In genomic region chr10:74047304-74047703, GRCh38 we compare ENCODE assay signal across 12 cellular contexts. TPM values are rescaled to one million over a fixed set of nuclear protein-coding genes. Genes with fewer than 3 reads are reported as not detected.
DNase-seq lines count a peak whose midpoint lies in the region; ATAC-seq, FAIRE-seq and TF ChIP-seq lines count a peak whose summit lies in the region.
"Had no signal": no experiment of that assay in that cellular context is flagged by ENCODE, and none has a peak within 500 bp of the region (broad histone marks: within the 10 kb centered on the region; RNA-seq: fewer than 3 reads in every experiment).

No MANE protein-coding gene starts in this region.

- FAIRE-seq in GM19239 (lab: Jason Lieb, UNC), result peak; percentile 62

- H3K27ac Mint-ChIP-seq in activated CD8-positive, alpha-beta T cell treated with anti-CD3 and anti-CD28 coated beads, Interleukin-2, amount 10 ng/mL, durations not matched to agents 7 days and 5 days, result no peak overlapping the region
- H3K27ac Mint-ChIP-seq: activated naive CD4-positive, alpha-beta T cell treated with anti-CD3 and anti-CD28 coated beads, Interleukin-2, amount 50 U/mL, for 24 hours; memory B cell had no signal

- no peak overlapping the region for H3K4me3 ChIP-seq in RWPE2 (ENCODE audit: severe bottlenecking)
- H3K4me3 ChIP-seq in foreskin fibroblast (ENCODE audit: low read depth in 1 of 2, low read length in 2 of 2), result no peak overlapping the region
- H3K4me3 ChIP-seq: MG63, testis had no signal

- ATAC-seq in RWPE2 (ENCODE audit: low read depth) (0 out of 3 replicates have a peak, but pooled peaks have one; percentile 14), GM18870 (IDR thresholded peaks at IDR 0.05; ENCODE audit: unreplicated experiment) (no peak)
- no peak for ATAC-seq in activated CD8-positive, alpha-beta T cell treated with anti-CD3 and anti-CD28 coated beads, Interleukin-2, amount 10 ng/mL, durations not matched to agents 7 days and 5 days

- CTCF ChIA-PET in activated CD8-positive, alpha-beta T cell treated with anti-CD3 and anti-CD28 coated beads, Interleukin-2, amount 10 ng/mL, durations not matched to agents 7 days and 5 days (lab: Charles Lee), result interaction anchor here (1.0 to 1.9 kb wide), 2 partner anchors 33 to 161 kb away, joined by 3 to 6 read pairs; no protein-coding TSS in a partner anchor

- peak overlapping the region; percentile 6 for H3K27ac ChIP-seq in RWPE2 (ENCODE audit: poor library complexity, severe bottlenecking)
- H3K27ac ChIP-seq: testis had no signal

- peaks cover 39% of the 10 kb centered on the region for H3K36me3 ChIP-seq in RWPE2 (ENCODE audit: low read depth)

- H3K27me3 ChIP-seq in RWPE2 (ENCODE audit: insufficient read depth, poor library complexity, severe bottlenecking), result no peaks in the 10 kb centered on the region
- H3K27me3 ChIP-seq: MG63, testis had no signal

- peaks cover 6% of the 10 kb centered on the region for H3K4me1 Mint-ChIP-seq in activated CD8-positive, alpha-beta T cell treated with anti-CD3 and anti-CD28 coated beads, Interleukin-2, amount 10 ng/mL, durations not matched to agents 7 days and 5 days (ENCODE audit: low read depth)

- H3K4me1 ChIP-seq in RWPE2 (ENCODE audit: insufficient read depth, poor library complexity, severe bottlenecking), result peaks cover 11% of the 10 kb centered on the region

- POLR2A ChIA-PET in activated CD8-positive, alpha-beta T cell treated with anti-CD3 and anti-CD28 coated beads, Interleukin-2, amount 10 ng/mL, durations not matched to agents 7 days and 5 days (lab: Charles Lee), result no interaction called here

- no peak for TF ChIP-seq CTCF in RWPE2 (IDR thresholded peaks at IDR 0.05; ENCODE audit: poor library complexity, severe bottlenecking)
- no peak for TF ChIP-seq CTCF in foreskin fibroblast (IDR thresholded peaks at IDR 0.05; ENCODE audit: low read depth, low read length)

- H3K36me3 Mint-ChIP-seq in activated CD8-positive, alpha-beta T cell treated with anti-CD3 and anti-CD28 coated beads, Interleukin-2, amount 10 ng/mL, durations not matched to agents 7 days and 5 days (ENCODE audit: low read depth), result peaks cover 8% of the 10 kb centered on the region

- H3K27me3 Mint-ChIP-seq in activated CD8-positive, alpha-beta T cell treated with anti-CD3 and anti-CD28 coated beads, Interleukin-2, amount 10 ng/mL, durations not matched to agents 7 days and 5 days (ENCODE audit: low read depth), result no peaks in the 10 kb centered on the region
- H3K27me3 Mint-ChIP-seq: activated naive CD4-positive, alpha-beta T cell treated with anti-CD3 and anti-CD28 coated beads, Interleukin-2, amount 50 U/mL, for 24 hours; memory B cell had no signal

- DNase-seq in GM19239 (ENCODE audit: insufficient read length, low spot score), result no peak
- DNase-seq in RWPE2 (ENCODE audit: low spot score), result no peak
- DNase-seq in foreskin fibroblast, result peak; percentile 92 to 94
- DNase-seq in stromal cell of bone marrow (ENCODE audit: low read depth), result peak; percentile 51
- DNase-seq in stimulated activated CD4-positive, alpha-beta T cell treated with anti-CD3 and anti-CD28 coated beads, Interleukin-1b, Interleukin-23, amount 100 ng/mL, for 48 hours, result no peak
- DNase-seq in activated CD8-positive, alpha-beta T cell treated with anti-CD3 and anti-CD28 coated beads, Interleukin-2, amount 10 ng/mL, durations not matched to agents 7 days and 5 days, result no peak
- DNase-seq: activated CD4-positive, CD25-positive, alpha-beta regulatory T cell; MG63; testis had no signal

- H3K9me3 ChIP-seq in RWPE2 (ENCODE audit: severe bottlenecking), result no peaks in the 10 kb centered on the region
- H3K9me3 ChIP-seq: MG63, testis had no signal

- H3K9me3 Mint-ChIP-seq in activated CD8-positive, alpha-beta T cell treated with anti-CD3 and anti-CD28 coated beads, Interleukin-2, amount 10 ng/mL, durations not matched to agents 7 days and 5 days (ENCODE audit: insufficient read depth), result no peaks in the 10 kb centered on the region
- H3K9me3 Mint-ChIP-seq: activated naive CD4-positive, alpha-beta T cell treated with anti-CD3 and anti-CD28 coated beads, Interleukin-2, amount 50 U/mL, for 24 hours; memory B cell had no signal

- no peak overlapping the region for H3K4me3 Mint-ChIP-seq in activated CD8-positive, alpha-beta T cell treated with anti-CD3 and anti-CD28 coated beads, Interleukin-2, amount 10 ng/mL, durations not matched to agents 7 days and 5 days
- H3K4me3 Mint-ChIP-seq: activated naive CD4-positive, alpha-beta T cell treated with anti-CD3 and anti-CD28 coated beads, Interleukin-2, amount 50 U/mL, for 24 hours; memory B cell had no signal

RNA-seq across cellular contexts. Expression of gene VCL, which starts 49.4 kb away (rescaled TPM):
- total RNA-seq in activated CD8-positive, alpha-beta T cell treated with anti-CD3 and anti-CD28 coated beads, Interleukin-2, amount 10 ng/mL, durations not matched to agents 7 days and 5 days, result 10 to 100 TPM; 31.2 to 33.2 TPM

Comparison
In these comparisons a context has a peak if more than half of its experiments do, and no peak if none do; other contexts are left out.
1. DNase-seq: peak in foreskin fibroblast (2 of 2) and stromal cell of bone marrow (single experiment); none in GM19239 (single experiment), RWPE2 (single experiment), stimulated activated CD4-positive, alpha-beta T cell treated with anti-CD3 and anti-CD28 coated beads, Interleukin-1b, Interleukin-23, amount 100 ng/mL, for 48 hours (single experiment) and activated CD8-positive, alpha-beta T cell treated with anti-CD3 and anti-CD28 coated beads, Interleukin-2, amount 10 ng/mL, durations not matched to agents 7 days and 5 days (single experiment).